9 cellular contexts compared by ENCODE assay signal in genomic region chr17:57860414-57860999, GRCh38. TPM values are rescaled to one million over a fixed set of nuclear protein-coding genes. Genes with fewer than 3 reads are reported as not detected.
DNase-seq lines count a peak whose midpoint lies in the region; ATAC-seq and TF ChIP-seq lines count a peak whose summit lies in the region.
"Had no signal": no experiment of that assay in that cellular context is flagged by ENCODE, and none has a peak within 500 bp of the region (broad histone marks: within the 10 kb centered on the region; RNA-seq: fewer than 3 reads in every experiment).

No MANE protein-coding gene starts in this region.

- H3K9me2 ChIP-seq in SK-N-SH, result no peaks in the 10 kb centered on the region

- no peak for TF ChIP-seq RAD21 in SK-N-SH (IDR thresholded peaks at IDR 0.05; ENCODE audit: low read length)

- H3K9me3 ChIP-seq in SK-N-SH, result no peaks in the 10 kb centered on the region

- DNase-seq in NCI-H1417 (lab: John Stamatoyannopoulos, UW) (peak in 2 of 3 experiments; percentile 47 to 68), NCI-H1417 treated with DMSO at 0.1 percent for 48 hours (lab: John Stamatoyannopoulos, UW) (no peak), SK-N-SH (peak; percentile 43), glutamatergic neuron (no peak), cerebellar nuclear complex (lab: John Stamatoyannopoulos, UW) (no peak), DMS53 (lab: John Stamatoyannopoulos, UW) (no peak)
- no peak for DNase-seq in stimulated activated naive B cell treated with anti-CD40 and anti-IgM and Interleukin-4, amounts not matched to agents 10 μg/mL and 1 μg/mL and 100 μg/mL, for 72 hours

- no peak overlapping the region for H3K4me2 ChIP-seq in SK-N-SH

- peaks cover 16% of the 10 kb centered on the region for H3K9me3 Mint-ChIP-seq in glutamatergic neuron (ENCODE audit: unreplicated experiment)
- H3K9me3 Mint-ChIP-seq in stimulated activated naive B cell treated with anti-CD40 and anti-IgM and Interleukin-4, amounts not matched to agents 10 μg/mL and 1 μg/mL and 100 μg/mL, for 72 hours, result no peaks in the 10 kb centered on the region

- no peak for TF ChIP-seq EP300 in SK-N-SH (IDR thresholded peaks at IDR 0.05; ENCODE audit: borderline replicate concordance in 1 of 2, low read depth in 1 of 2, low read length in 1 of 2)

- H3K4me3 Mint-ChIP-seq in glutamatergic neuron (ENCODE audit: unreplicated experiment), result peak overlapping the region; percentile 85
- peak overlapping the region; percentile 87 for H3K4me3 Mint-ChIP-seq in stimulated activated naive B cell treated with anti-CD40 and anti-IgM and Interleukin-4, amounts not matched to agents 10 μg/mL and 1 μg/mL and 100 μg/mL, for 72 hours

- no peak for ATAC-seq in stimulated activated naive B cell treated with anti-CD40 and anti-IgM and Interleukin-4, amounts not matched to agents 10 μg/mL and 1 μg/mL and 100 μg/mL, for 72 hours (replicated peaks)
- ATAC-seq in HG03432 (IDR thresholded peaks at IDR 0.05; ENCODE audit: unreplicated experiment), result no peak

- no peak overlapping the region for H2AFZ ChIP-seq in SK-N-SH (ENCODE audit: low read depth)

- H3K27me3 Mint-ChIP-seq in glutamatergic neuron (ENCODE audit: unreplicated experiment), result peaks cover 7% of the 10 kb centered on the region
- peaks cover 34 to 49% of the 10 kb centered on the region in 2 donors for H3K27me3 Mint-ChIP-seq in stimulated activated naive B cell treated with anti-CD40 and anti-IgM and Interleukin-4, amounts not matched to agents 10 μg/mL and 1 μg/mL and 100 μg/mL, for 72 hours

- no peak overlapping the region for H3K27ac Mint-ChIP-seq in glutamatergic neuron (ENCODE audit: unreplicated experiment)
- H3K27ac Mint-ChIP-seq in stimulated activated naive B cell treated with anti-CD40 and anti-IgM and Interleukin-4, amounts not matched to agents 10 μg/mL and 1 μg/mL and 100 μg/mL, for 72 hours, result no peak overlapping the region

- H4K20me1 ChIP-seq in SK-N-SH (ENCODE audit: insufficient read depth), result no peaks in the 10 kb centered on the region

- POLR2A ChIA-PET in SK-N-SH (lab: Yijun Ruan, JAX), result interaction anchor here (1.1 to 4.7 kb wide), 6 partner anchors 10 to 146 kb away, joined by 3 to 36 read pairs (median 6); partner anchors contain the start of genes CUEDC1, MRPS23 and SRSF1

- no peaks in the 10 kb centered on the region for H3K36me3 Mint-ChIP-seq in glutamatergic neuron (ENCODE audit: unreplicated experiment)
- H3K36me3 Mint-ChIP-seq in stimulated activated naive B cell treated with anti-CD40 and anti-IgM and Interleukin-4, amounts not matched to agents 10 μg/mL and 1 μg/mL and 100 μg/mL, for 72 hours, result no peaks in the 10 kb centered on the region

- 86% methylated on average over 6 of the region's 6 CpGs for WGBS in SK-N-SH (ENCODE audit: low lambda C conversion rate)

- no peak for TF ChIP-seq CTCF in SK-N-SH (IDR thresholded peaks at IDR 0.05)
- no peak for TF ChIP-seq CTCF in glutamatergic neuron (IDR thresholded peaks at IDR 0.05; ENCODE audit: partially characterized antibody, unreplicated experiment)

- H3K4me3 ChIP-seq in SK-N-SH (ENCODE audit: low read depth in 2 of 2, low read length in 1 of 2), result no peak overlapping the region

- H3K4me1 ChIP-seq in SK-N-SH (ENCODE audit: control insufficient read depth in 1 of 2, insufficient read depth in 2 of 2, low read depth in 1 of 2, low read length in 1 of 2), result peaks cover 14 to 22% of the 10 kb centered on the region in 2 experiments; a peak in 3 of 4 replicates

- H3K27ac ChIP-seq in SK-N-SH (ENCODE audit: low read depth in 2 of 2, low read length in 1 of 2), result no peak overlapping the region; a peak in 1 of 4 replicates
- H3K27ac ChIP-seq: 22Rv1 had no signal

- peaks cover 2 to 8% of the 10 kb centered on the region in 2 experiments for H3K36me3 ChIP-seq in SK-N-SH (replicated peaks in 1 of 2; ENCODE audit: control insufficient read depth in 1 of 2, insufficient read depth in 2 of 2, low read length in 1 of 2)

- no peaks in the 10 kb centered on the region for H3K27me3 ChIP-seq in SK-N-SH (ENCODE audit: insufficient read depth)

- H3K9ac ChIP-seq in SK-N-SH, result no peak overlapping the region

- peaks cover 21% of the 10 kb centered on the region for H3F3A ChIP-seq in SK-N-SH (replicated peaks; ENCODE audit: insufficient read depth)

- no peaks in the 10 kb centered on the region for H3K79me2 ChIP-seq in SK-N-SH (ENCODE audit: insufficient read depth)

- H3K4me1 Mint-ChIP-seq in glutamatergic neuron (ENCODE audit: low read depth, unreplicated experiment), result peaks cover 16% of the 10 kb centered on the region
- peaks cover 11% of the 10 kb centered on the region in 2 donors for H3K4me1 Mint-ChIP-seq in stimulated activated naive B cell treated with anti-CD40 and anti-IgM and Interleukin-4, amounts not matched to agents 10 μg/mL and 1 μg/mL and 100 μg/mL, for 72 hours

- CTCF ChIA-PET in SK-N-SH (lab: Yijun Ruan, JAX), result interaction anchor here (0.6 to 25.6 kb wide), 17 partner anchors 10 to 276 kb away, joined by 3 to 1002 read pairs (median 22); partner anchors contain the start of genes MRPS23, SRSF1 and VEZF1

TF ChIP-seq in SK-N-SH, 30 proteins besides CTCF, POLR2A, EP300 and RAD21:
- TF ChIP-seq RFX5 (IDR thresholded peaks at IDR 0.05; ENCODE audit: low read length), result peak; percentile 86; the same call in 1 of the 2 replicates
- TF ChIP-seq TCF12 (IDR thresholded peaks at IDR 0.05), result no peak
- TF ChIP-seq EZH2phosphoT487 (IDR thresholded peaks at IDR 0.05; ENCODE audit: borderline replicate concordance, low read depth), result no peak
- TF ChIP-seq, protein P1, sequence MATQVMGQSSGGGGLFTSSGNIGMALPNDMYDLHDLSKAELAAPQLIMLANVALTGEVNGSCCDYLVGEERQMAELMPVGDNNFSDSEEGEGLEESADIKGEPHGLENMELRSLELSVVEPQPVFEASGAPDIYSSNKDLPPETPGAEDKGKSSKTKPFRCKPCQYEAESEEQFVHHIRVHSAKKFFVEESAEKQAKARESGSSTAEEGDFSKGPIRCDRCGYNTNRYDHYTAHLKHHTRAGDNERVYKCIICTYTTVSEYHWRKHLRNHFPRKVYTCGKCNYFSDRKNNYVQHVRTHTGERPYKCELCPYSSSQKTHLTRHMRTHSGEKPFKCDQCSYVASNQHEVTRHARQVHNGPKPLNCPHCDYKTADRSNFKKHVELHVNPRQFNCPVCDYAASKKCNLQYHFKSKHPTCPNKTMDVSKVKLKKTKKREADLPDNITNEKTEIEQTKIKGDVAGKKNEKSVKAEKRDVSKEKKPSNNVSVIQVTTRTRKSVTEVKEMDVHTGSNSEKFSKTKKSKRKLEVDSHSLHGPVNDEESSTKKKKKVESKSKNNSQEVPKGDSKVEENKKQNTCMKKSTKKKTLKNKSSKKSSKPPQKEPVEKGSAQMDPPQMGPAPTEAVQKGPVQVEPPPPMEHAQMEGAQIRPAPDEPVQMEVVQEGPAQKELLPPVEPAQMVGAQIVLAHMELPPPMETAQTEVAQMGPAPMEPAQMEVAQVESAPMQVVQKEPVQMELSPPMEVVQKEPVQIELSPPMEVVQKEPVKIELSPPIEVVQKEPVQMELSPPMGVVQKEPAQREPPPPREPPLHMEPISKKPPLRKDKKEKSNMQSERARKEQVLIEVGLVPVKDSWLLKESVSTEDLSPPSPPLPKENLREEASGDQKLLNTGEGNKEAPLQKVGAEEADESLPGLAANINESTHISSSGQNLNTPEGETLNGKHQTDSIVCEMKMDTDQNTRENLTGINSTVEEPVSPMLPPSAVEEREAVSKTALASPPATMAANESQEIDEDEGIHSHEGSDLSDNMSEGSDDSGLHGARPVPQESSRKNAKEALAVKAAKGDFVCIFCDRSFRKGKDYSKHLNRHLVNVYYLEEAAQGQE (IDR thresholded peaks at IDR 0.05; ENCODE audit: low read depth, low read length), result no peak
- no peak for TF ChIP-seq CHD2 (IDR thresholded peaks at IDR 0.05; ENCODE audit: low read length, partially characterized antibody)

RNA-seq across cellular contexts. Expression of gene MRPS23, which starts 10.7 kb away (rescaled TPM):
- 105 and 108 TPM in 2 replicates for polyA plus RNA-seq in SK-N-SH (2012; rRNA removed)
- 115 and 118 TPM in 2 replicates for polyA plus RNA-seq in SK-N-SH (2012; cell fraction: cytosol; rRNA removed)
- 37.9 and 51.5 TPM in 2 replicates for polyA plus RNA-seq in SK-N-SH (2012; cell fraction: nucleus; rRNA removed)
- total RNA-seq in glutamatergic neuron (ENCODE audit: unreplicated experiment), result 50.0 TPM

Comparison
In these comparisons a context has a peak if more than half of its experiments do, and no peak if none do; other contexts are left out.
1. DNase-seq: peak in NCI-H1417 (2 of 3) and SK-N-SH (single experiment); none in NCI-H1417 treated with DMSO at 0.1 percent for 48 hours (single experiment), glutamatergic neuron (single experiment), stimulated activated naive B cell treated with anti-CD40 and anti-IgM and Interleukin-4, amounts not matched to agents 10 μg/mL and 1 μg/mL and 100 μg/mL, for 72 hours (single experiment), cerebellar nuclear complex (0 of 2) and DMS53 (single experiment).